Comparison of ENCODE assay signal across 8 cellular contexts in genomic region chr13:52565324-52565723, GRCh38.
DNase-seq lines count a peak whose midpoint lies in the region; ATAC-seq and TF ChIP-seq lines count a peak whose summit lies in the region.
"Not testable (repeated sequence)": the region's sequence is repeated elsewhere in the genome, so short reads cannot be mapped to it uniquely, and the experiment has no call there.

No MANE protein-coding gene starts in this region.

- not testable (repeated sequence) for TF ChIP-seq CTCF in GM12865 (IDR thresholded peaks at IDR 0.05; ENCODE audit: insufficient read depth, low read depth, low read length, missing control alignments)

- peak; percentile 9 for DNase-seq in GM12865 (ENCODE audit: low read depth)
- peak; percentile 78 for DNase-seq in NCI-H526 treated with DMSO at 0.1 percent for 48 hours (lab: John Stamatoyannopoulos, UW)

- not testable (repeated sequence) for H3K4me3 ChIP-seq in GM12865 (ENCODE audit: low read depth, low read length)

- peak; percentile 91 for ATAC-seq in GM18867 (IDR thresholded peaks at IDR 0.05; ENCODE audit: unreplicated experiment)
- peak; percentile 87 for ATAC-seq in GM19397 (IDR thresholded peaks at IDR 0.05; ENCODE audit: unreplicated experiment)
- peak; percentile 73 for ATAC-seq in GM21529 (IDR thresholded peaks at IDR 0.05; ENCODE audit: unreplicated experiment)
- peak; percentile 87 for ATAC-seq in HG02763 (IDR thresholded peaks at IDR 0.05; ENCODE audit: unreplicated experiment)
- ATAC-seq in HG03064 (IDR thresholded peaks at IDR 0.05; ENCODE audit: low read depth, unreplicated experiment): peak; percentile 70
- ATAC-seq in HG03432 (IDR thresholded peaks at IDR 0.05; ENCODE audit: unreplicated experiment): peak; percentile 92
